ENCODE assay signal across 12 cellular contexts in genomic region chr2:36408198-36408703, GRCh38. TPM values are rescaled to one million over a fixed set of nuclear protein-coding genes. Genes with fewer than 3 reads are reported as not detected.
DNase-seq lines count a peak whose midpoint lies in the region; ATAC-seq and TF ChIP-seq lines count a peak whose summit lies in the region.
"Had no signal": no experiment of that assay in that cellular context is flagged by ENCODE, and none has a peak within 500 bp of the region (broad histone marks: within the 10 kb centered on the region; RNA-seq: fewer than 3 reads in every experiment).

No MANE protein-coding gene starts in this region.

- no peak overlapping the region for H3K27ac ChIP-seq in OCI-LY7 (ENCODE audit: low read depth, low read length, poor library complexity, severe bottlenecking)

- intact Hi-C loops in left cardiac atrium (cut with DNase I) (no loop called here), OCI-LY7 (cut with micrococcal nuclease; ENCODE audit: unreplicated experiment) (no loop called here)

- H3K79me2 ChIP-seq in OCI-LY7 (ENCODE audit: insufficient read depth, low read depth, low read length): peaks cover 15% of the 10 kb centered on the region; the same call in 1 of the 2 replicates

- ATAC-seq in left cardiac atrium (peak; percentile 39 to 46), omental fat pad (ENCODE audit: low FRiP score) (no peak), HG03045 (IDR thresholded peaks at IDR 0.05; ENCODE audit: unreplicated experiment) (no peak)
- ATAC-seq: activated naive CD8-positive, alpha-beta T cell treated with anti-CD3 and anti-CD28 coated beads, Interleukin-2, amount 50 U/mL, for 24 hours; CD8-positive, alpha-beta T cell had no signal

- no peaks in the 10 kb centered on the region for H3K36me3 Mint-ChIP-seq in brain
- H3K36me3 Mint-ChIP-seq: CD8-positive, alpha-beta T cell had no signal

- H3K9me3 Mint-ChIP-seq in brain: no peaks in the 10 kb centered on the region
- H3K9me3 Mint-ChIP-seq: activated naive CD8-positive, alpha-beta T cell treated with anti-CD3 and anti-CD28 coated beads, Interleukin-2, amount 50 U/mL, for 24 hours; CD8-positive, alpha-beta T cell had no signal

- H3K4me2 ChIP-seq in OCI-LY7 (ENCODE audit: low read length): no peak overlapping the region

- BruUV-seq in OCI-LY7 (replicated peaks; lab: Mats Ljungman, UMichigan): no TSS peak

- H3K4me1 ChIP-seq in OCI-LY7 (ENCODE audit: insufficient read depth, low read length, poor library complexity, severe bottlenecking): peaks cover 41% of the 10 kb centered on the region

- H3K27ac Mint-ChIP-seq in brain: peak overlapping the region in 4 of 5 experiments; percentile 15 to 76 (median 34)
- H3K27ac Mint-ChIP-seq: activated naive CD8-positive, alpha-beta T cell treated with anti-CD3 and anti-CD28 coated beads, Interleukin-2, amount 50 U/mL, for 24 hours; CD8-positive, alpha-beta T cell had no signal

- H3K4me1 Mint-ChIP-seq in brain: peaks cover 58% of the 10 kb centered on the region

- H3K27me3 Mint-ChIP-seq in brain: no peaks in the 10 kb centered on the region

- H3K9me2 ChIP-seq in OCI-LY7 (ENCODE audit: insufficient read depth, low read length): no peaks in the 10 kb centered on the region

- peak overlapping the region in 1 of 5 experiments; percentile 69 for H3K4me3 Mint-ChIP-seq in brain
- H3K4me3 Mint-ChIP-seq: activated naive CD8-positive, alpha-beta T cell treated with anti-CD3 and anti-CD28 coated beads, Interleukin-2, amount 50 U/mL, for 24 hours; CD8-positive, alpha-beta T cell had no signal

- CTCF ChIA-PET in OCI-LY7 (lab: Charles Lee; ENCODE audit: unreplicated experiment): no interaction called here

- TF ChIP-seq CTCF in brain (conservative IDR thresholded peaks at IDR 0.05) (no peak), omental fat pad (IDR thresholded peaks at IDR 0.05) (no peak), OCI-LY7 (conservative IDR thresholded peaks at IDR 0.05; ENCODE audit: low read length) (no peak)

- H4K20me1 ChIP-seq in OCI-LY7 (ENCODE audit: insufficient read depth, low read length): no peaks in the 10 kb centered on the region

- H3K4me3 ChIP-seq in H7 (ENCODE audit: insufficient read depth, low read depth, low read length) (no peak overlapping the region), OCI-LY7 (ENCODE audit: low read depth, low read length, poor library complexity, severe bottlenecking) (no peak overlapping the region)

- H2AFZ ChIP-seq in OCI-LY7 (ENCODE audit: low read length): no peak overlapping the region

- H3K36me3 ChIP-seq in H7 (replicated peaks; ENCODE audit: control insufficient read depth, insufficient read depth, low read length) (no peaks in the 10 kb centered on the region), OCI-LY7 (ENCODE audit: insufficient read depth, low read length) (no peaks in the 10 kb centered on the region)

- POLR2A ChIA-PET in OCI-LY7 (lab: Charles Lee): interaction anchor here (0.6 to 1.2 kb wide), 3 partner anchors 11 to 757 kb away, joined by 3 to 4 read pairs (median 4); no protein-coding TSS in a partner anchor

- H3K27me3 ChIP-seq in H7 (ENCODE audit: control insufficient read depth, insufficient read depth, low read length): no peaks in the 10 kb centered on the region

- H3K9me3 ChIP-seq in OCI-LY7 (ENCODE audit: low read length): no peaks in the 10 kb centered on the region

- peak; percentile 12 for DNase-seq in H7
- no peak for DNase-seq in left cardiac atrium
- DNase-seq in pulmonary artery endothelial cell (ENCODE audit: low read depth, low spot score): peak; percentile 68
- DNase-seq in omental fat pad (ENCODE audit: low spot score): no peak
- no peak for DNase-seq in occipital lobe (lab: John Stamatoyannopoulos, UW)
- no peak for DNase-seq in OCI-LY7 (ENCODE audit: low spot score)
- DNase-seq: activated CD4-positive, CD25-positive, alpha-beta regulatory T cell treated with anti-CD3 and anti-CD28 coated beads, Interleukin-2, amount 50 U/mL, for 72 hours; activated naive CD8-positive, alpha-beta T cell treated with anti-CD3 and anti-CD28 coated beads, Interleukin-2, amount 50 U/mL, for 24 hours; CD8-positive, alpha-beta T cell; stimulated activated CD4-positive, alpha-beta T cell treated with anti-CD3 and anti-CD28 coated beads, Interleukin-12 subunit alpha, Interleukin-12 subunit beta, amount 100 ng/mL, for 4 hours had no signal

RNA-seq across cellular contexts. Expression of gene CRIM1, which starts 52.7 kb away (rescaled TPM):
- total RNA-seq in H7 (2014; rRNA removed; shearing (Covaris generic)): 19.0 and 21.4 TPM in 2 replicates
- 6.9 TPM for polyA plus RNA-seq in brain (ENCODE audit: insufficient read depth, low read depth, low replicate concordance)
- total RNA-seq in left cardiac atrium (100 to 1,000 TPM in 1 of 2 donors, 10 to 100 TPM in 1; 29.6 to 101 TPM), pulmonary artery endothelial cell (790 and 1,031 TPM in 2 replicates), omental fat pad (100 to 1,000 TPM; 229 to 252 (median 233) TPM), occipital lobe (105 TPM), OCI-LY7 (2022) (43.6 and 47.4 TPM in 2 replicates)
- 24.5 and 37.0 TPM in 2 replicates for total RNA-seq in OCI-LY7 (2014; rRNA removed; shearing (Covaris generic))

Comparison
In these comparisons a context has a peak if more than half of its experiments do, and no peak if none do; other contexts are left out.
1. DNase-seq: peak in H7 (single experiment) and pulmonary artery endothelial cell (single experiment); none in left cardiac atrium (single experiment), omental fat pad (single experiment), occipital lobe (single experiment) and OCI-LY7 (single experiment).
2. ATAC-seq: peak in left cardiac atrium (2 of 2); none in omental fat pad (single experiment) and HG03045 (single experiment).